8 cellular contexts compared by ENCODE assay signal in genomic region chr11:416757-417621, GRCh38. TPM values are rescaled to one million over a fixed set of nuclear protein-coding genes. Genes with fewer than 3 reads are reported as not detected.
DNase-seq lines count a peak whose midpoint lies in the region; ATAC-seq and TF ChIP-seq lines count a peak whose summit lies in the region.

No MANE protein-coding gene starts in this region.

- TF ChIP-seq RAD21 in liver (IDR thresholded peaks at IDR 0.05): no peak

- TF ChIP-seq CTCF in PC-3 (conservative IDR thresholded peaks at IDR 0.05; ENCODE audit: low read depth, low read length) (no peak), breast epithelium (IDR thresholded peaks at IDR 0.05) (no peak), liver (IDR thresholded peaks at IDR 0.05; ENCODE audit: low read depth, low read length, missing input control) (no peak), tibial nerve (IDR thresholded peaks at IDR 0.05) (no peak)

- H3K27ac ChIP-seq in PC-3 (ENCODE audit: low read length): peak overlapping the region; percentile 26; the same call in 1 of the 2 replicates
- peak overlapping the region; percentile 63 to 86 for H3K27ac ChIP-seq in breast epithelium
- peak overlapping the region; percentile 37 to 65 for H3K27ac ChIP-seq in liver (ENCODE audit: low read depth in 1 of 2, low read length in 2 of 2)
- H3K27ac ChIP-seq in tibial nerve: peak overlapping the region in 2 of 4 donors; percentile 72 to 78

- DNase-seq in SKM-1 treated with dmso at 0.1 percent for 144 hours (lab: John Stamatoyannopoulos, UW; ENCODE audit: unreplicated experiment) (peak; percentile 36), SKM-1 (lab: John Stamatoyannopoulos, UW; ENCODE audit: unreplicated experiment) (no peak), PC-3 (peak; percentile 79), breast epithelium (ENCODE audit: low spot score in 2 of 2) (no peak), tibial nerve (ENCODE audit: low spot score in 2 of 2) (no peak)

- CTCF ChIA-PET in PC-3 (lab: Charles Lee): interaction anchor here (0.6 to 1.5 kb wide), 2 partner anchors 10 to 31 kb away, joined by 4 to 8 read pairs; no protein-coding TSS in a partner anchor

- H3K27me3 ChIP-seq in PC-3 (ENCODE audit: low read length): no peaks in the 10 kb centered on the region
- H3K27me3 ChIP-seq in breast epithelium: peaks cover 0 to 3% of the 10 kb centered on the region in 2 donors
- H3K27me3 ChIP-seq in liver (ENCODE audit: control insufficient read depth in 4 of 4, insufficient read depth in 4 of 4, low read length in 3 of 4): no peaks in the 10 kb centered on the region
- peaks cover 0 to 60% of the 10 kb centered on the region in 2 donors for H3K27me3 ChIP-seq in tibial nerve

- TF ChIP-seq POLR2A in breast epithelium (IDR thresholded peaks at IDR 0.05): no peak
- TF ChIP-seq POLR2A in tibial nerve (IDR thresholded peaks at IDR 0.05): no peak

- H3F3A ChIP-seq in PC-3 (ENCODE audit: low read length, unreplicated experiment): no peaks in the 10 kb centered on the region

- no TSS peak for BruUV-seq in PC-3 (replicated peaks; lab: Mats Ljungman, UMichigan)

- H3K79me2 ChIP-seq in PC-3 (ENCODE audit: low read length): peaks cover 25% of the 10 kb centered on the region

- H3K4me1 ChIP-seq in PC-3 (ENCODE audit: insufficient read depth, low read length): peaks cover 27% of the 10 kb centered on the region
- peaks cover 0 to 8% of the 10 kb centered on the region in 2 donors for H3K4me1 ChIP-seq in breast epithelium
- H3K4me1 ChIP-seq in liver (ENCODE audit: control insufficient read depth in 4 of 4, insufficient read depth in 4 of 4, low read length in 3 of 4): peaks cover 7 to 47% (median 23%) of the 10 kb centered on the region in 4 donors
- peaks cover 0 to 20% (median 6%) of the 10 kb centered on the region in 4 donors for H3K4me1 ChIP-seq in tibial nerve

- TF ChIP-seq EP300 in tibial nerve (IDR thresholded peaks at IDR 0.05): no peak

- ATAC-seq in PC-3 (peak; percentile 53), HG02610 (IDR thresholded peaks at IDR 0.05; ENCODE audit: unreplicated experiment) (no peak), GM21717 (IDR thresholded peaks at IDR 0.05; ENCODE audit: unreplicated experiment) (no peak)

- POLR2A ChIA-PET in PC-3 (lab: Charles Lee; ENCODE audit: unreplicated experiment): no interaction called here

- H4K20me1 ChIP-seq in PC-3 (ENCODE audit: low read length): no peaks in the 10 kb centered on the region

- H3K4me3 ChIP-seq in PC-3 (ENCODE audit: low read length): peak overlapping the region; percentile 80
- H3K4me3 ChIP-seq in breast epithelium: peak overlapping the region; percentile 42 to 75 (median 65)
- H3K4me3 ChIP-seq in liver (ENCODE audit: low read depth in 1 of 3, low read length in 3 of 3): peak overlapping the region; percentile 32 to 69 (median 56)
- H3K4me3 ChIP-seq in tibial nerve: peak overlapping the region; percentile 20 to 55 (median 47)

- no peaks in the 10 kb centered on the region for H3K9me2 ChIP-seq in PC-3 (replicated peaks; ENCODE audit: low read length)

- no peaks in the 10 kb centered on the region for H3K9me3 ChIP-seq in PC-3 (ENCODE audit: low read length)
- H3K9me3 ChIP-seq in breast epithelium: no peaks in the 10 kb centered on the region
- no peaks in the 10 kb centered on the region for H3K9me3 ChIP-seq in liver (ENCODE audit: control insufficient read depth in 4 of 4, low read length in 3 of 4)
- H3K9me3 ChIP-seq in tibial nerve: no peaks in the 10 kb centered on the region

- H2AFZ ChIP-seq in PC-3 (ENCODE audit: low read length): peak overlapping the region; percentile 82

- WGBS in liver: 2% methylated on average over 97 of the region's 97 CpGs
- 1 to 3% methylated on average over 18 to 56 of the region's 97 CpGs for WGBS in tibial nerve, 2 donors

- no peaks in the 10 kb centered on the region for H3K36me3 ChIP-seq in PC-3 (ENCODE audit: low read depth, low read length)
- H3K36me3 ChIP-seq in breast epithelium: no peaks in the 10 kb centered on the region
- no peaks in the 10 kb centered on the region for H3K36me3 ChIP-seq in liver (ENCODE audit: control insufficient read depth in 4 of 4, insufficient read depth in 3 of 4, low read depth in 1 of 4, low read length in 3 of 4)
- H3K36me3 ChIP-seq in tibial nerve: no peaks in the 10 kb centered on the region

- peak overlapping the region; percentile 98 for H3K4me2 ChIP-seq in PC-3 (ENCODE audit: low read length)

- intact Hi-C loops in PC-3 (cut with micrococcal nuclease): no loop called here
- intact Hi-C loops in breast epithelium (cut with DNase I; ENCODE audit: low total_unique reads): loop anchor here (5.0 kb wide), 1 partner anchor 1285 kb away; no protein-coding TSS in a partner anchor

- H3K9ac ChIP-seq in PC-3 (ENCODE audit: low read length) (peak overlapping the region; percentile 56), liver (ENCODE audit: low read depth in 1 of 2, low read length in 2 of 2) (peak overlapping the region in 1 of 2 donors; percentile 38)

TF ChIP-seq in liver, 16 proteins besides CTCF, POLR2A, EP300 and RAD21:
- TF ChIP-seq YY1 (IDR thresholded peaks at IDR 0.05): no peak
- TF ChIP-seq EGR1 (IDR thresholded peaks at IDR 0.05; ENCODE audit: low read depth in 2 of 2): no peak
- TF ChIP-seq HNF4A (conservative IDR thresholded peaks at IDR 0.05): no peak
- TF ChIP-seq NR2F2 (IDR thresholded peaks at IDR 0.05): no peak
- no peak for TF ChIP-seq HNF4G (IDR thresholded peaks at IDR 0.05)
- no peak for TF ChIP-seq FOXA1 (IDR thresholded peaks at IDR 0.05)
- no peak for TF ChIP-seq JUND (IDR thresholded peaks at IDR 0.05)
- TF ChIP-seq ZBTB33 (IDR thresholded peaks at IDR 0.05): no peak
- TF ChIP-seq, protein P1, sequence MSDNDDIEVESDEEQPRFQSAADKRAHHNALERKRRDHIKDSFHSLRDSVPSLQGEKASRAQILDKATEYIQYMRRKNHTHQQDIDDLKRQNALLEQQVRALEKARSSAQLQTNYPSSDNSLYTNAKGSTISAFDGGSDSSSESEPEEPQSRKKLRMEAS (IDR thresholded peaks at IDR 0.05): no peak
- TF ChIP-seq SP1 (IDR thresholded peaks at IDR 0.05): no peak

RNA-seq across cellular contexts. Expression of gene SIGIRR, which starts 2.2 kb away (rescaled TPM):
- total RNA-seq in PC-3 (2014; rRNA removed): 85.4 and 112 TPM in 2 replicates
- 10 to 100 TPM; 37.3 to 49.8 (median 46.5) TPM for total RNA-seq in breast epithelium
- 10 to 100 TPM; 12.4 to 46.7 TPM for total RNA-seq in liver
- 10 to 100 TPM; 70.6 to 87.7 TPM for polyA plus RNA-seq in liver
- 10 to 100 TPM; 29.1 to 81.1 (median 69.3) TPM for total RNA-seq in tibial nerve

RNA-seq across cellular contexts. Expression of gene PKP3, which starts 23.0 kb away (rescaled TPM):
- total RNA-seq in PC-3 (2014; rRNA removed) (218 and 222 TPM in 2 replicates), breast epithelium (10 to 100 TPM in 2 of 3 donors, under 1 TPM in 1; 0.32 to 60.9 (median 36.7) TPM), liver (under 1 TPM; 0.25 to 0.37 TPM), tibial nerve (10 to 100 TPM in 3 of 4 donors, 1 to 10 TPM in 1; 4.6 to 16.2 (median 13.5) TPM)
- under 1 TPM in 1 of 2 donors, not detected in 1; 0.08 TPM for polyA plus RNA-seq in liver

RNA-seq across cellular contexts. Expression of gene ANO9, which starts 24.8 kb away (rescaled TPM):
- 16.6 and 22.5 TPM in 2 replicates for total RNA-seq in PC-3 (2014; rRNA removed)
- 10 to 100 TPM in 1 of 3 donors, 1 to 10 TPM in 1, under 1 TPM in 1; 0.32 to 14.2 (median 9.8) TPM for total RNA-seq in breast epithelium
- total RNA-seq in liver: under 1 TPM; 0.37 to 0.75 TPM
- polyA plus RNA-seq in liver: under 1 TPM; 0.20 to 0.42 TPM
- under 1 TPM in 3 of 4 donors, not detected in 1; 0.78 to 0.90 (median 0.87) TPM for total RNA-seq in tibial nerve

RNA-seq across cellular contexts. Expression of gene PTDSS2, which starts 33.1 kb away (rescaled TPM):
- 53.0 and 91.0 TPM in 2 replicates for total RNA-seq in PC-3 (2014; rRNA removed)
- total RNA-seq in breast epithelium: 10 to 100 TPM; 23.8 to 53.7 (median 33.1) TPM
- total RNA-seq in liver: 10 to 100 TPM; 12.0 to 15.6 TPM
- polyA plus RNA-seq in liver: 1 to 10 TPM; 5.1 to 8.4 TPM
- total RNA-seq in tibial nerve: 100 to 1,000 TPM in 1 of 4 donors, 10 to 100 TPM in 3; 54.2 to 100 (median 63.9) TPM

RNA-seq across cellular contexts. Expression of gene B4GALNT4, which starts 47.7 kb away (rescaled TPM):
- total RNA-seq in PC-3 (2014; rRNA removed): 52.9 and 87.9 TPM in 2 replicates
- 10 to 100 TPM in 1 of 3 donors, 1 to 10 TPM in 1, under 1 TPM in 1; 0.48 to 11.3 (median 8.2) TPM for total RNA-seq in breast epithelium
- total RNA-seq in liver: under 1 TPM; 0.42 TPM
- under 1 TPM in 1 of 2 donors, not detected in 1; 0.15 TPM for polyA plus RNA-seq in liver
- 10 to 100 TPM in 2 of 4 donors, 1 to 10 TPM in 2; 7.1 to 22.2 (median 14.1) TPM for total RNA-seq in tibial nerve

Comparison
In these comparisons a context has a peak if more than half of its experiments do, and no peak if none do; other contexts are left out.
1. DNase-seq: peak in SKM-1 treated with dmso at 0.1 percent for 144 hours (single experiment) and PC-3 (single experiment); none in SKM-1 (single experiment), breast epithelium (0 of 2) and tibial nerve (0 of 2).
2. Peak in every context shown above with its lines, with median percentiles within 50 percentile points of each other: H3K4me3 ChIP-seq.